11 cellular contexts compared by ENCODE assay signal in genomic region chr4:185541251-185541671, GRCh38. TPM values are rescaled to one million over a fixed set of nuclear protein-coding genes. Genes with fewer than 3 reads are reported as not detected.
A peak's percentile ranks its signal among the peaks of the same experiment; 100 is the strongest.
DNase-seq lines count a peak whose midpoint lies in the region; ATAC-seq and TF ChIP-seq lines count a peak whose summit lies in the region.
"Had no signal": no experiment of that assay in that cellular context is flagged by ENCODE, and none has a peak within 500 bp of the region (broad histone marks: within the 10 kb centered on the region; RNA-seq: fewer than 3 reads in every experiment).

No MANE protein-coding gene starts in this region.

- H3K9me3 Mint-ChIP-seq in activated CD8-positive, alpha-beta T cell treated with anti-CD3 and anti-CD28 coated beads for 36 hours, result no peaks in the 10 kb centered on the region

- no peak overlapping the region for H3K18ac ChIP-seq in IMR-90 (ENCODE audit: low read depth, low read length)

- POLR2A ChIA-PET in IMR-90 (lab: Charles Lee; ENCODE audit: unreplicated experiment), result no interaction called here
- POLR2A ChIA-PET in activated CD8-positive, alpha-beta T cell treated with anti-CD3 and anti-CD28 coated beads for 36 hours (lab: Charles Lee), result no interaction called here

- H3K27ac Mint-ChIP-seq in activated CD8-positive, alpha-beta T cell treated with anti-CD3 and anti-CD28 coated beads for 36 hours, result no peak overlapping the region

- no peak for TF ChIP-seq CTCF in IMR-90 (conservative IDR thresholded peaks at IDR 0.05; ENCODE audit: low read depth, low read length)
- no peak for TF ChIP-seq CTCF in activated CD8-positive, alpha-beta T cell treated with anti-CD3 and anti-CD28 coated beads for 36 hours (IDR thresholded peaks at IDR 0.05)

- dilution Hi-C loops in IMR-90 (cut with HindIII; ENCODE audit: low sequenced_read_pairs, unreplicated experiment), result no loop called here

- no peak overlapping the region for H3K27ac ChIP-seq in IMR-90 (ENCODE audit: insufficient read depth, low read length)
- peak overlapping the region; percentile 51 for H3K27ac ChIP-seq in rectal smooth muscle tissue (ENCODE audit: low read depth, low read length)
- H3K27ac ChIP-seq: adrenal gland had no signal

- H4K20me1 ChIP-seq in IMR-90 (ENCODE audit: insufficient read depth, low read length), result no peaks in the 10 kb centered on the region

- no peak for TF ChIP-seq POLR2A in IMR-90 (IDR thresholded peaks at IDR 0.05; ENCODE audit: low read depth, low read length)

- H3K4me3 ChIP-seq in IMR-90 (ENCODE audit: insufficient read depth, low read depth, low read length), result no peak overlapping the region
- H3K4me3 ChIP-seq in rectal smooth muscle tissue (ENCODE audit: low read length), result no peak overlapping the region
- H3K4me3 ChIP-seq: adrenal gland had no signal

- no peak for DNase-seq in IMR-90
- DNase-seq in dermis microvascular lymphatic vessel endothelial cell (ENCODE audit: low read depth in 2 of 2), result peak; percentile 86 to 90
- peak; percentile 39 for DNase-seq in left kidney (ENCODE audit: low read depth, low spot score)
- DNase-seq in stimulated activated CD4-positive, alpha-beta T cell treated with anti-CD3 and anti-CD28 coated beads, Interleukin-15, amount 100 ng/mL, for 24 hours, result no peak
- DNase-seq in activated CD8-positive, alpha-beta T cell treated with anti-CD3 and anti-CD28 coated beads for 36 hours, result no peak
- DNase-seq in G401 (ENCODE audit: low spot score), result no peak
- DNase-seq: SHP77 had no signal

- H3K14ac ChIP-seq in IMR-90 (replicated peaks; ENCODE audit: low read depth, low read length), result 0 out of 2 replicates have a peak overlapping the region, but pooled peaks have one; percentile 36

- H3K36me3 Mint-ChIP-seq in activated CD8-positive, alpha-beta T cell treated with anti-CD3 and anti-CD28 coated beads for 36 hours (ENCODE audit: low read depth), result no peaks in the 10 kb centered on the region

- no peak overlapping the region for H3K4me2 ChIP-seq in IMR-90 (ENCODE audit: low read depth, low read length)

- ATAC-seq in IMR-90 (ENCODE audit: low read depth) (no peak), HG03342 (IDR thresholded peaks at IDR 0.05; ENCODE audit: unreplicated experiment) (no peak)
- ATAC-seq in activated CD8-positive, alpha-beta T cell treated with anti-CD3 and anti-CD28 coated beads for 36 hours, result no peak

- CTCF ChIA-PET in IMR-90 (lab: Yijun Ruan, JAX), result interaction anchor here (0.6 to 0.7 kb wide), 2 partner anchors 10 to 56 kb away, joined by 3 to 4 read pairs; no protein-coding TSS in a partner anchor
- CTCF ChIA-PET in activated CD8-positive, alpha-beta T cell treated with anti-CD3 and anti-CD28 coated beads for 36 hours (lab: Charles Lee), result no interaction called here

- no peak overlapping the region for H2BK5ac ChIP-seq in IMR-90 (ENCODE audit: low read depth, low read length, poor library complexity, severe bottlenecking)

- 33% methylated on average over 2 of the region's 9 CpGs; no CpG with 5 or more reads in 1 of the 2 experiments for WGBS in IMR-90 (ENCODE audit: extremely low coverage in 2 of 2, insufficient read length in 1 of 2), 2 experiments

- H4K8ac ChIP-seq in IMR-90 (ENCODE audit: low read depth in 2 of 2, low read length in 2 of 2), result no peak overlapping the region

- H2AK9ac ChIP-seq in IMR-90 (replicated peaks; ENCODE audit: low read depth, low read length, poor library complexity), result no peak overlapping the region

- H3K9ac ChIP-seq in IMR-90 (ENCODE audit: low read depth, low read length) (no peak overlapping the region), rectal smooth muscle tissue (ENCODE audit: low read length) (no peak overlapping the region)

- no peak overlapping the region for H2AFZ ChIP-seq in IMR-90 (replicated peaks; ENCODE audit: low read length, poor library complexity)

- no peak overlapping the region for H2AK5ac ChIP-seq in IMR-90 (ENCODE audit: low read depth, low read length)

- H3K23ac ChIP-seq in IMR-90 (ENCODE audit: low read depth, low read length), result no peak overlapping the region

- peaks cover 16% of the 10 kb centered on the region for H3K27me3 ChIP-seq in IMR-90 (ENCODE audit: control insufficient read depth, insufficient read depth, low read length)
- no peaks in the 10 kb centered on the region for H3K27me3 ChIP-seq in rectal smooth muscle tissue (ENCODE audit: control insufficient read depth, insufficient read depth, low read length)
- H3K27me3 ChIP-seq: adrenal gland had no signal

- no peaks in the 10 kb centered on the region for H3K9me1 ChIP-seq in IMR-90 (ENCODE audit: insufficient read depth, low read length)

- no peak overlapping the region for H2BK15ac ChIP-seq in IMR-90 (ENCODE audit: low read depth, low read length)

- H3K27me3 Mint-ChIP-seq in activated CD8-positive, alpha-beta T cell treated with anti-CD3 and anti-CD28 coated beads for 36 hours, result peaks cover 17% of the 10 kb centered on the region

- no TSS peak for BruUV-seq in IMR-90 (replicated peaks; lab: Mats Ljungman, UMichigan)

- intact Hi-C loops in IMR-90 (cut with micrococcal nuclease), result no loop called here
- intact Hi-C loops in activated CD8-positive, alpha-beta T cell treated with anti-CD3 and anti-CD28 coated beads for 36 hours (cut with micrococcal nuclease), result no loop called here

- peaks cover under 1% of the 10 kb centered on the region; the same call in 1 of the 2 replicates for H3K4me1 ChIP-seq in IMR-90 (ENCODE audit: control insufficient read depth, insufficient read depth, low read length)
- peaks cover 16% of the 10 kb centered on the region for H3K4me1 ChIP-seq in rectal smooth muscle tissue (ENCODE audit: control insufficient read depth, insufficient read depth, low read length)

- H3K4me3 Mint-ChIP-seq in activated CD8-positive, alpha-beta T cell treated with anti-CD3 and anti-CD28 coated beads for 36 hours, result no peak overlapping the region

- H3K9me3 ChIP-seq in IMR-90 (ENCODE audit: control insufficient read depth, insufficient read depth, low read length), result no peaks in the 10 kb centered on the region
- H3K9me3 ChIP-seq: adrenal gland had no signal

- H3K56ac ChIP-seq in IMR-90 (ENCODE audit: extremely low read depth, insufficient read depth, low read length), result no peak overlapping the region

- no peaks in the 10 kb centered on the region for H3K4me1 Mint-ChIP-seq in activated CD8-positive, alpha-beta T cell treated with anti-CD3 and anti-CD28 coated beads for 36 hours (ENCODE audit: low read depth)

- no peaks in the 10 kb centered on the region for H3K36me3 ChIP-seq in IMR-90 (ENCODE audit: control insufficient read depth, insufficient read depth, low read length)
- no peaks in the 10 kb centered on the region for H3K36me3 ChIP-seq in rectal smooth muscle tissue (ENCODE audit: control insufficient read depth, insufficient read depth, low read length)
- H3K36me3 ChIP-seq: adrenal gland had no signal

- in situ Hi-C loops in IMR-90 (cut with MboI; ENCODE audit: low sequenced_read_pairs) (no loop called here), G401 (cut with HindIII; ENCODE audit: low sequenced_read_pairs) (no loop called here)

- H2BK20ac ChIP-seq in IMR-90 (ENCODE audit: low read depth, low read length), result no peak overlapping the region

- no peak for TF ChIP-seq RAD21 in IMR-90 (IDR thresholded peaks at IDR 0.05; ENCODE audit: low read length)

- H3K79me1 ChIP-seq in IMR-90 (ENCODE audit: low read depth in 1 of 2, low read length in 2 of 2), result no peaks in the 10 kb centered on the region

- H4K91ac ChIP-seq in IMR-90 (ENCODE audit: insufficient read depth, low read depth, low read length), result no peak overlapping the region

- H4K5ac ChIP-seq in IMR-90 (ENCODE audit: low read depth, low read length), result no peak overlapping the region

- no peak overlapping the region for H3K4ac ChIP-seq in IMR-90 (ENCODE audit: low read depth, low read length)

- H2BK120ac ChIP-seq in IMR-90 (ENCODE audit: low read depth, low read length), result no peak overlapping the region

TF ChIP-seq in IMR-90, 13 proteins besides CTCF, POLR2A, EP300 and RAD21:
- TF ChIP-seq CEBPB (IDR thresholded peaks at IDR 0.05; ENCODE audit: low read depth, low read length), result no peak
- no peak for TF ChIP-seq FOS (IDR thresholded peaks at IDR 0.05; ENCODE audit: low read depth, low read length)
- no peak for TF ChIP-seq ELK1 (IDR thresholded peaks at IDR 0.05; ENCODE audit: borderline replicate concordance, low read depth, low read length)
- TF ChIP-seq MXI1 (IDR thresholded peaks at IDR 0.05; ENCODE audit: borderline replicate concordance, low read depth, low read length), result no peak
- no peak for TF ChIP-seq MAZ (IDR thresholded peaks at IDR 0.05; ENCODE audit: borderline replicate concordance, low read depth, low read length)
TF ChIP-seq in IMR-90: peak in this region for 0.

RNA-seq across cellular contexts. Expression of gene PDLIM3, which starts 6.0 kb away (rescaled TPM):
- 8.9 and 11.7 TPM in 2 replicates for total RNA-seq in IMR-90 (2012; rRNA removed)
- 6.4 and 6.8 TPM in 2 replicates for polyA plus RNA-seq in IMR-90 (2012; rRNA removed)
- 5.8 and 6.6 TPM in 2 replicates for polyA plus RNA-seq in IMR-90 (2012; cell fraction: cytosol; rRNA removed)
- polyA plus RNA-seq in IMR-90 (2012; cell fraction: nucleus; rRNA removed; ENCODE audit: low replicate concordance), result 6.6 and 13.8 TPM in 2 replicates
- 35.4 and 79.3 TPM in 2 replicates for total RNA-seq in dermis microvascular lymphatic vessel endothelial cell
- not detected for total RNA-seq in activated CD8-positive, alpha-beta T cell treated with anti-CD3 and anti-CD28 coated beads for 36 hours
- total RNA-seq in G401 (2014; rRNA removed; shearing (Covaris generic)), result 9.5 and 15.7 TPM in 2 replicates
- total RNA-seq: HT-29 had no signal

Comparison
In these comparisons a context has a peak if more than half of its experiments do, and no peak if none do; other contexts are left out.
1. DNase-seq: peak in dermis microvascular lymphatic vessel endothelial cell (2 of 2) and left kidney (single experiment); none in IMR-90 (single experiment), stimulated activated CD4-positive, alpha-beta T cell treated with anti-CD3 and anti-CD28 coated beads, Interleukin-15, amount 100 ng/mL, for 24 hours (single experiment), activated CD8-positive, alpha-beta T cell treated with anti-CD3 and anti-CD28 coated beads for 36 hours (single experiment) and G401 (single experiment).